In genomic region chr10:75166623-75166972, GRCh38 we compare ENCODE assay signal across 1 cellular context.
TF ChIP-seq lines count a peak whose summit lies in the region.

No MANE protein-coding gene starts in this region.

TF ChIP-seq in HepG2, 621 proteins besides CTCF, POLR2A, EP300 and RAD21:
- no peak for TF ChIP-seq ZXDC (CRISPR knock-in tag; IDR thresholded peaks at IDR 0.05)
- TF ChIP-seq CREM (IDR thresholded peaks at IDR 0.05): no peak
- no peak for TF ChIP-seq CREM (CRISPR knock-in tag; IDR thresholded peaks at IDR 0.05)
- no peak for TF ChIP-seq MAFF (IDR thresholded peaks at IDR 0.05; ENCODE audit: low read depth, low read length)
- no peak for TF ChIP-seq ZNF207 (IDR thresholded peaks at IDR 0.05; ENCODE audit: borderline replicate concordance)
- TF ChIP-seq ZNF446 (CRISPR knock-in tag; IDR thresholded peaks at IDR 0.05): no peak
- no peak for TF ChIP-seq SMAD9 (CRISPR knock-in tag; IDR thresholded peaks at IDR 0.05)
- no peak for TF ChIP-seq THAP11 (CRISPR knock-in tag; IDR thresholded peaks at IDR 0.05)
- TF ChIP-seq CREBL2 (CRISPR knock-in tag; IDR thresholded peaks at IDR 0.05; ENCODE audit: borderline replicate concordance): no peak
- TF ChIP-seq AGO1 (IDR thresholded peaks at IDR 0.05; ENCODE audit: low read depth, low read length, poor library complexity, severe bottlenecking): no peak
- TF ChIP-seq SMYD3 (CRISPR knock-in tag; IDR thresholded peaks at IDR 0.05): no peak
